Comparison of ENCODE assay signal across 9 cellular contexts in genomic region chr1:11100149-11100493, GRCh38. TPM values are rescaled to one million over a fixed set of nuclear protein-coding genes. Genes with fewer than 3 reads are reported as not detected.
DNase-seq lines count a peak whose midpoint lies in the region; ATAC-seq, FAIRE-seq and TF ChIP-seq lines count a peak whose summit lies in the region.
"Had no signal": no experiment of that assay in that cellular context is flagged by ENCODE, and none has a peak within 500 bp of the region (broad histone marks: within the 10 kb centered on the region; RNA-seq: fewer than 3 reads in every experiment).

No MANE protein-coding gene starts in this region.

- H3K4me1 ChIP-seq in mononuclear cell (ENCODE audit: insufficient read depth, low read length), result peaks cover 12% of the 10 kb centered on the region

- H3K36me3 ChIP-seq in bronchial epithelial cell (ENCODE audit: control insufficient read depth, insufficient read depth, low read length), result peaks cover 5% of the 10 kb centered on the region

- peak; percentile 8 for ATAC-seq in HG03439 (IDR thresholded peaks at IDR 0.05; ENCODE audit: unreplicated experiment)
- no peak for ATAC-seq in GM19324 (IDR thresholded peaks at IDR 0.05; ENCODE audit: low FRiP score, unreplicated experiment)

- no peak for FAIRE-seq in bronchial epithelial cell (lab: Jason Lieb, UNC)
- FAIRE-seq: TTC549 had no signal

- H3K27me3 ChIP-seq in bronchial epithelial cell (ENCODE audit: control insufficient read depth, insufficient read depth, low read length) (no peaks in the 10 kb centered on the region), mononuclear cell (ENCODE audit: insufficient read depth, low read length) (no peaks in the 10 kb centered on the region)

- no peak for DNase-seq in bronchial epithelial cell (ENCODE audit: low read depth)
- no peak for DNase-seq in GM03348 (ENCODE audit: low spot score)
- DNase-seq in NCI-H2107 (lab: John Stamatoyannopoulos, UW), result no peak
- DNase-seq in cerebellar nuclear complex (lab: John Stamatoyannopoulos, UW), result no peak

- H3K9me3 ChIP-seq in mononuclear cell (ENCODE audit: low read depth, low read length), result no peaks in the 10 kb centered on the region

- H3K27ac ChIP-seq in 22Rv1, result peak overlapping the region; percentile 72

- no peak for TF ChIP-seq CTCF in 22Rv1 (IDR thresholded peaks at IDR 0.05)
- no peak for TF ChIP-seq CTCF in bronchial epithelial cell (IDR thresholded peaks at IDR 0.05; ENCODE audit: insufficient read depth, low read length, severe bottlenecking)

- H3K4me3 ChIP-seq in bronchial epithelial cell (ENCODE audit: low read depth, low read length), result peak overlapping the region; percentile 83
- H3K4me3 ChIP-seq in mononuclear cell (ENCODE audit: low read length), result peak overlapping the region; percentile 97

RNA-seq across cellular contexts. Expression of gene EXOSC10, which starts 0.5 kb away (rescaled TPM):
- total RNA-seq in bronchial epithelial cell (37.4 and 45.1 TPM in 2 replicates), mononuclear cell (56.5 TPM)

RNA-seq across cellular contexts. Expression of gene SRM, which starts 40.3 kb away (rescaled TPM):
- total RNA-seq in bronchial epithelial cell (7.4 and 10.8 TPM in 2 replicates), mononuclear cell (7.9 TPM)

RNA-seq across cellular contexts. Expression of gene MASP2, which starts 53.1 kb away (rescaled TPM):
- total RNA-seq in bronchial epithelial cell (not detected in 2 replicates), mononuclear cell (0.10 TPM)
